14 cellular contexts compared by ENCODE assay signal in the genomic region with DNA sequence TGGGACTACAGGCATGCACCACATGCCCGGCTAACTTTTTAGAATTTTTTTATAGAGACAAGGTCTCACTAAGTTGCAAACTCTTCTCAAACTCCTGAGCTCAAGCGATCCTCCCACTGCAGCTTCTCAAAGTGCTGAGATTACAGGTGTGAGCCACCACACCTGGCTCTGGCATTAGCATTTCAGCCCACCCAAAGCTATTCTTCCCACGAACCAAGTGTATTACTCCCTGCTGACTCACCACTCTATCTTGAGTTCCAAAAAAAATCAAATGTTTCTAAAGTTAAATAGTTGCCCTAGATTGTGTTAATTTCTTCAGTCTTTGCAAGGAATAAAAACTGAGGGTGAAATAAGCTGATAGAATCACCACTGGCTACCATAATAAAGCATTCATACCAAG.
DNase-seq lines count a peak whose midpoint lies in the region; ATAC-seq, FAIRE-seq and TF ChIP-seq lines count a peak whose summit lies in the region.
"Had no signal": no experiment of that assay in that cellular context is flagged by ENCODE, and none has a peak within 500 bp of the region (broad histone marks: within the 10 kb centered on the region; RNA-seq: fewer than 3 reads in every experiment).

No MANE protein-coding gene starts in this region.

- H3K79me2 ChIP-seq in GM23248 (ENCODE audit: insufficient read depth) (no peaks in the 10 kb centered on the region), astrocyte (ENCODE audit: insufficient read depth, low read length) (no peaks in the 10 kb centered on the region)

- intact Hi-C loops in sigmoid colon (cut with DNase I): no loop called here
- intact Hi-C loops in esophagus squamous epithelium (cut with DNase I): no loop called here

- no peak for FAIRE-seq in astrocyte (lab: Jason Lieb, UNC)
- FAIRE-seq: K562 had no signal

- TF ChIP-seq CTCF in astrocyte (IDR thresholded peaks at IDR 0.05; ENCODE audit: insufficient read depth, low read depth, low read length) (no peak), nephron (IDR thresholded peaks at IDR 0.05; ENCODE audit: unreplicated experiment in 3 of 3) (no peak), sigmoid colon (IDR thresholded peaks at IDR 0.05) (no peak), esophagus squamous epithelium (IDR thresholded peaks at IDR 0.05) (no peak)

- no peaks in the 10 kb centered on the region for H3K9me3 ChIP-seq in GM23248 (ENCODE audit: low read depth)
- H3K9me3 ChIP-seq in astrocyte (ENCODE audit: insufficient read depth, low read depth, low read length): no peaks in the 10 kb centered on the region
- no peaks in the 10 kb centered on the region for H3K9me3 ChIP-seq in sigmoid colon
- no peaks in the 10 kb centered on the region for H3K9me3 ChIP-seq in esophagus squamous epithelium

- no peaks in the 10 kb centered on the region for H3K36me3 ChIP-seq in GM23248 (ENCODE audit: low read depth)
- H3K36me3 ChIP-seq in astrocyte (ENCODE audit: insufficient read depth, low read length): no peaks in the 10 kb centered on the region
- no peaks in the 10 kb centered on the region for H3K36me3 ChIP-seq in sigmoid colon
- H3K36me3 ChIP-seq in esophagus squamous epithelium: no peaks in the 10 kb centered on the region

- no peak overlapping the region for H3K9ac ChIP-seq in GM23248
- no peak overlapping the region for H3K9ac ChIP-seq in astrocyte (ENCODE audit: low read length)

- H3K4me1 ChIP-seq in GM23248 (ENCODE audit: insufficient read depth) (peaks cover 25% of the 10 kb centered on the region), astrocyte (ENCODE audit: insufficient read depth, low read length) (no peaks in the 10 kb centered on the region), sigmoid colon (peaks cover 0 to 33% (median 20%) of the 10 kb centered on the region in 4 donors), esophagus squamous epithelium (peaks cover 0 to 9% (median 4%) of the 10 kb centered on the region in 3 donors)

- in situ Hi-C loops in GM23248 (cut with MboI): no loop called here

- no peaks in the 10 kb centered on the region for H3K27me3 Mint-ChIP-seq in astrocyte (ENCODE audit: low read depth, unreplicated experiment)
- H3K27me3 Mint-ChIP-seq in nephron (ENCODE audit: low read depth): no peaks in the 10 kb centered on the region

- 66 to 73% methylated on average over 3 of the region's 3 CpGs for WGBS in GM23248 (ENCODE audit: low coverage in 1 of 2, low lambda C conversion rate in 2 of 2, missing lambda C conversion rate in 2 of 2), 2 experiments
- WGBS in sigmoid colon, 2 donors: 86 to 93% methylated on average over 3 of the region's 3 CpGs
- 61 to 70% methylated on average over 3 of the region's 3 CpGs for WGBS in esophagus squamous epithelium, 2 donors

- TF ChIP-seq EP300 in sigmoid colon (IDR thresholded peaks at IDR 0.05): no peak

- H3K4me1 Mint-ChIP-seq in astrocyte (ENCODE audit: low read depth, unreplicated experiment) (peaks cover 26% of the 10 kb centered on the region), nephron (peaks cover 25% of the 10 kb centered on the region)

- H4K20me1 ChIP-seq in GM23248 (ENCODE audit: insufficient read depth): no peaks in the 10 kb centered on the region
- no peaks in the 10 kb centered on the region for H4K20me1 ChIP-seq in astrocyte (ENCODE audit: insufficient read depth, low read length)

- H3K27me3 ChIP-seq in GM23248 (replicated peaks; ENCODE audit: insufficient read depth) (no peaks in the 10 kb centered on the region), astrocyte (ENCODE audit: insufficient read depth, low read length) (no peaks in the 10 kb centered on the region), sigmoid colon (no peaks in the 10 kb centered on the region), esophagus squamous epithelium (no peaks in the 10 kb centered on the region)

- 0 out of 2 replicates have a peak, but pooled peaks cover 3% of the 10 kb centered on the region for H3F3A ChIP-seq in GM23248 (ENCODE audit: insufficient read depth)

- H3K36me3 Mint-ChIP-seq in astrocyte (ENCODE audit: low read depth, unreplicated experiment) (no peaks in the 10 kb centered on the region), nephron (ENCODE audit: low read depth) (no peaks in the 10 kb centered on the region)
- H3K36me3 Mint-ChIP-seq: CD4-positive, alpha-beta memory T cell had no signal

- H3K9me3 Mint-ChIP-seq in astrocyte (ENCODE audit: unreplicated experiment) (no peaks in the 10 kb centered on the region), nephron (no peaks in the 10 kb centered on the region)
- H3K9me3 Mint-ChIP-seq: CD4-positive, alpha-beta memory T cell had no signal

- no peak overlapping the region for H3K27ac ChIP-seq in GM23248
- H3K27ac ChIP-seq in astrocyte (ENCODE audit: low read depth, low read length): no peak overlapping the region
- H3K27ac ChIP-seq in sigmoid colon: peak overlapping the region; percentile 19 to 59 (median 26)
- peak overlapping the region in 1 of 4 donors; percentile 30 for H3K27ac ChIP-seq in esophagus squamous epithelium

- H3K4me3 Mint-ChIP-seq in astrocyte (ENCODE audit: unreplicated experiment): no peak overlapping the region
- no peak overlapping the region for H3K4me3 Mint-ChIP-seq in nephron
- H3K4me3 Mint-ChIP-seq: CD4-positive, alpha-beta memory T cell had no signal

- ATAC-seq in GM18909 (IDR thresholded peaks at IDR 0.05; ENCODE audit: poor library complexity, unreplicated experiment): no peak
- ATAC-seq: K562, Right ventricle myocardium inferior had no signal

- DNase-seq in GM23248 (peak; percentile 50), astrocyte (ENCODE audit: low read depth) (peak; percentile 22), sigmoid colon (no peak), esophagus squamous epithelium (lab: John Stamatoyannopoulos, UW) (no peak), NCI-H774 (lab: John Stamatoyannopoulos, UW) (no peak)
- DNase-seq: CD4-positive, alpha-beta memory T cell; DMS79; GOT3; NCI-H1930; NCI-H82 had no signal

- H3K27ac Mint-ChIP-seq in astrocyte (ENCODE audit: unreplicated experiment): no peak overlapping the region
- peak overlapping the region; percentile 37 to 77 (median 71) for H3K27ac Mint-ChIP-seq in nephron
- H3K27ac Mint-ChIP-seq: CD4-positive, alpha-beta memory T cell had no signal

- no peak for TF ChIP-seq POLR2A in sigmoid colon (IDR thresholded peaks at IDR 0.05)
- no peak for TF ChIP-seq POLR2A in esophagus squamous epithelium (IDR thresholded peaks at IDR 0.05)

- H2AFZ ChIP-seq in GM23248 (no peak overlapping the region), astrocyte (ENCODE audit: low read depth, low read length) (no peak overlapping the region)

- no peak overlapping the region for H3K4me3 ChIP-seq in GM23248
- no peak overlapping the region for H3K4me3 ChIP-seq in astrocyte (ENCODE audit: insufficient read depth, low read depth, low read length)
- no peak overlapping the region for H3K4me3 ChIP-seq in sigmoid colon
- no peak overlapping the region for H3K4me3 ChIP-seq in esophagus squamous epithelium
- H3K4me3 ChIP-seq: K562 had no signal

- H3K4me2 ChIP-seq in GM23248 (ENCODE audit: unreplicated experiment) (no peak overlapping the region), astrocyte (ENCODE audit: low read length) (no peak overlapping the region)

- H3K9me2 ChIP-seq in GM23248 (ENCODE audit: insufficient read depth): no peaks in the 10 kb centered on the region

Comparison
In these comparisons a context has a peak if more than half of its experiments do, and no peak if none do; other contexts are left out.
1. DNase-seq: peak in GM23248 (single experiment) and astrocyte (single experiment); none in sigmoid colon (single experiment), esophagus squamous epithelium (single experiment) and NCI-H774 (single experiment).
2. H3K27ac ChIP-seq: peak in sigmoid colon (4 of 4); none in GM23248 (single experiment) and astrocyte (single experiment).